8 cellular contexts compared by ENCODE assay signal in genomic region chr1:147171399-147172167, GRCh38. TPM values are rescaled to one million over a fixed set of nuclear protein-coding genes. Genes with fewer than 3 reads are reported as not detected.
DNase-seq lines count a peak whose midpoint lies in the region; ATAC-seq and FAIRE-seq lines count a peak whose summit lies in the region.

No MANE protein-coding gene starts in this region.

- no peak for FAIRE-seq in small intestine (lab: Jason Lieb, UNC)

- H3K27me3 ChIP-seq in HUES64 (ENCODE audit: insufficient read depth, low read length), result no peaks in the 10 kb centered on the region
- no peaks in the 10 kb centered on the region for H3K27me3 ChIP-seq in small intestine (ENCODE audit: control insufficient read depth in 2 of 2, insufficient read depth in 2 of 2, low read length in 2 of 2)

- H3K4me1 ChIP-seq in HUES64 (ENCODE audit: insufficient read depth, low read length), result peaks cover 25% of the 10 kb centered on the region
- H3K4me1 ChIP-seq in small intestine (ENCODE audit: control insufficient read depth in 2 of 2, insufficient read depth in 1 of 2, low read depth in 1 of 2, low read length in 1 of 2), result peaks cover 2 to 16% of the 10 kb centered on the region in 2 donors

- H3K4me3 ChIP-seq in HUES64 (ENCODE audit: low read length), result peak overlapping the region; percentile 92
- peak overlapping the region; percentile 79 for H3K4me3 ChIP-seq in iPS-18c (ENCODE audit: insufficient read depth, low read depth, low read length)
- H3K4me3 ChIP-seq in small intestine (ENCODE audit: low read depth in 1 of 2, low read length in 2 of 2), result peak overlapping the region; percentile 95

- H3K9ac ChIP-seq in HUES64 (ENCODE audit: low read depth, low read length), result peak overlapping the region; percentile 78

- peaks cover 10% of the 10 kb centered on the region for H3K36me3 ChIP-seq in HUES64 (ENCODE audit: insufficient read depth, low read length)
- H3K36me3 ChIP-seq in small intestine (ENCODE audit: control insufficient read depth in 2 of 2, insufficient read depth in 2 of 2, low read length in 2 of 2), result peaks cover 0 to 3% of the 10 kb centered on the region in 2 donors

- no peak for ATAC-seq in HG02981 (IDR thresholded peaks at IDR 0.05; ENCODE audit: unreplicated experiment)

- peaks cover 11% of the 10 kb centered on the region for H3K9me3 Mint-ChIP-seq in activated naive CD8-positive, alpha-beta T cell treated with anti-CD3 and anti-CD28 coated beads for 36 hours

- peak overlapping the region; percentile 99 for H3K4me3 Mint-ChIP-seq in activated naive CD8-positive, alpha-beta T cell treated with anti-CD3 and anti-CD28 coated beads for 36 hours

- WGBS in HUES64, result under 1% methylated on average over 32 of the region's 32 CpGs
- WGBS in small intestine, 3 donors, result 0 to 1% (median 0%) methylated on average over 32 of the region's 32 CpGs

- peaks cover 35% of the 10 kb centered on the region for H3K36me3 Mint-ChIP-seq in activated naive CD8-positive, alpha-beta T cell treated with anti-CD3 and anti-CD28 coated beads for 36 hours

- H3K27ac Mint-ChIP-seq in activated naive CD8-positive, alpha-beta T cell treated with anti-CD3 and anti-CD28 coated beads for 36 hours, result peak overlapping the region; percentile 78

- no peaks in the 10 kb centered on the region for H3K9me3 ChIP-seq in HUES64 (ENCODE audit: insufficient read depth, low read depth, low read length)
- H3K9me3 ChIP-seq in iPS-18c (ENCODE audit: control insufficient read depth, insufficient read depth, low read length), result no peaks in the 10 kb centered on the region
- H3K9me3 ChIP-seq in small intestine (ENCODE audit: control insufficient read depth, low read depth), result no peaks in the 10 kb centered on the region

- H3K4me1 Mint-ChIP-seq in activated naive CD8-positive, alpha-beta T cell treated with anti-CD3 and anti-CD28 coated beads for 36 hours, result peaks cover 34% of the 10 kb centered on the region

- no peaks in the 10 kb centered on the region for H3K27me3 Mint-ChIP-seq in activated naive CD8-positive, alpha-beta T cell treated with anti-CD3 and anti-CD28 coated beads for 36 hours

- DNase-seq in NCI-H1417 (lab: John Stamatoyannopoulos, UW), result peak; percentile 36 to 63 (median 38)
- DNase-seq in NCI-H1417 treated with DMSO at 0.1 percent for 48 hours (lab: John Stamatoyannopoulos, UW), result no peak
- DNase-seq in activated naive CD8-positive, alpha-beta T cell treated with anti-CD3 and anti-CD28 coated beads for 36 hours, result no peak
- peak; percentile 27 for DNase-seq in small intestine
- no peak for DNase-seq in NCI-H1048 (lab: John Stamatoyannopoulos, UW)

- H3K27ac ChIP-seq in HUES64 (ENCODE audit: low read depth, low read length) (peak overlapping the region; percentile 90), small intestine (ENCODE audit: low read depth in 1 of 2, low read length in 1 of 2) (peak overlapping the region; percentile 94 to 97)

RNA-seq across cellular contexts. Expression of gene PRKAB2, which starts 0.7 kb away (rescaled TPM):
- 16.8 TPM for polyA plus RNA-seq in HUES64 (2013, experiment 1 of 2)
- 20.8 TPM for polyA plus RNA-seq in HUES64 (2013, experiment 2 of 2)
- 1 to 10 TPM; 5.9 to 6.0 TPM for total RNA-seq in activated naive CD8-positive, alpha-beta T cell treated with anti-CD3 and anti-CD28 coated beads for 36 hours
- polyA plus RNA-seq in small intestine, result 10 to 100 TPM in 2 of 3 donors, 1 to 10 TPM in 1; 8.1 to 44.1 (median 20.8) TPM

RNA-seq across cellular contexts. Expression of gene FMO5, which starts 53.6 kb away (rescaled TPM):
- polyA plus RNA-seq in HUES64 (2013, experiment 1 of 2), result 1.3 TPM
- 1.0 TPM for polyA plus RNA-seq in HUES64 (2013, experiment 2 of 2)
- under 1 TPM; 0.22 to 0.31 TPM for total RNA-seq in activated naive CD8-positive, alpha-beta T cell treated with anti-CD3 and anti-CD28 coated beads for 36 hours
- 100 to 1,000 TPM in 1 of 3 donors, 10 to 100 TPM in 2; 15.3 to 115 (median 85.1) TPM for polyA plus RNA-seq in small intestine

Comparison
In these comparisons a context has a peak if more than half of its experiments do, and no peak if none do; other contexts are left out.
1. DNase-seq: peak in NCI-H1417 (3 of 3) and small intestine (single experiment); none in NCI-H1417 treated with DMSO at 0.1 percent for 48 hours (single experiment), activated naive CD8-positive, alpha-beta T cell treated with anti-CD3 and anti-CD28 coated beads for 36 hours (single experiment) and NCI-H1048 (single experiment).
2. Peak in every context shown above with its lines, with median percentiles within 50 percentile points of each other: H3K4me3 ChIP-seq.